ENCODE assay signal across 1 cellular context in the genomic region with DNA sequence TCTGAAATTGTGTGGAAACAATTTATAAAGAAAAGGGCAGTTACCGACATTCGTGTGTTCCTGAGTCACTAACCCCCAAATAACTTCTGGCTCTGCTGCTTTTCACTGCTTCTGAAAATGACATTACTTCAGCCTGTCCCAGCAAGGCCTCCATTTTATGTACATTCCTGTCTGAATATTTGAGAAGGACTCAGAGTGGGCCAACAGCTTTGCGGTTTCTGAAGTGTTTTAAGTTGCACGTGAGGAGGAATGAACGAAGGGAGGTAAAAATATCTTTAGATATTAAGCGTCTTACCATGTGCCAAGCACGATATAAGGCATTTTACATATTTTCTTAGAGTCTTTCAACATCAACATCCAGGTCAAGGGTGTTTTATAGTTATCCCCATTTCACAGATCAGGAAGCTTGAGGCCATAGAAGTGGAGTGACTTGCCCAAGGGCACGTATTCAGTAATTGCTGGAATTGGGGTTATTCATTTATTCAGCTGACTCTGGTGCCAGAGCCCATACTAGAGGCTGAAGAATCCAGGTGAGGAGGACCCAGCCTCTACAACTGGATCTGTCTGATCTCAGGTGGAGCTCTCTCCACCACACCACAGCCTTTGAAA.
TF ChIP-seq lines count a peak whose summit lies in the region.

No MANE protein-coding gene starts in this region.

TF ChIP-seq in GM23338, 12 proteins besides CTCF, POLR2A, EP300 and RAD21 (continued from another document):
- TF ChIP-seq, protein P1, sequence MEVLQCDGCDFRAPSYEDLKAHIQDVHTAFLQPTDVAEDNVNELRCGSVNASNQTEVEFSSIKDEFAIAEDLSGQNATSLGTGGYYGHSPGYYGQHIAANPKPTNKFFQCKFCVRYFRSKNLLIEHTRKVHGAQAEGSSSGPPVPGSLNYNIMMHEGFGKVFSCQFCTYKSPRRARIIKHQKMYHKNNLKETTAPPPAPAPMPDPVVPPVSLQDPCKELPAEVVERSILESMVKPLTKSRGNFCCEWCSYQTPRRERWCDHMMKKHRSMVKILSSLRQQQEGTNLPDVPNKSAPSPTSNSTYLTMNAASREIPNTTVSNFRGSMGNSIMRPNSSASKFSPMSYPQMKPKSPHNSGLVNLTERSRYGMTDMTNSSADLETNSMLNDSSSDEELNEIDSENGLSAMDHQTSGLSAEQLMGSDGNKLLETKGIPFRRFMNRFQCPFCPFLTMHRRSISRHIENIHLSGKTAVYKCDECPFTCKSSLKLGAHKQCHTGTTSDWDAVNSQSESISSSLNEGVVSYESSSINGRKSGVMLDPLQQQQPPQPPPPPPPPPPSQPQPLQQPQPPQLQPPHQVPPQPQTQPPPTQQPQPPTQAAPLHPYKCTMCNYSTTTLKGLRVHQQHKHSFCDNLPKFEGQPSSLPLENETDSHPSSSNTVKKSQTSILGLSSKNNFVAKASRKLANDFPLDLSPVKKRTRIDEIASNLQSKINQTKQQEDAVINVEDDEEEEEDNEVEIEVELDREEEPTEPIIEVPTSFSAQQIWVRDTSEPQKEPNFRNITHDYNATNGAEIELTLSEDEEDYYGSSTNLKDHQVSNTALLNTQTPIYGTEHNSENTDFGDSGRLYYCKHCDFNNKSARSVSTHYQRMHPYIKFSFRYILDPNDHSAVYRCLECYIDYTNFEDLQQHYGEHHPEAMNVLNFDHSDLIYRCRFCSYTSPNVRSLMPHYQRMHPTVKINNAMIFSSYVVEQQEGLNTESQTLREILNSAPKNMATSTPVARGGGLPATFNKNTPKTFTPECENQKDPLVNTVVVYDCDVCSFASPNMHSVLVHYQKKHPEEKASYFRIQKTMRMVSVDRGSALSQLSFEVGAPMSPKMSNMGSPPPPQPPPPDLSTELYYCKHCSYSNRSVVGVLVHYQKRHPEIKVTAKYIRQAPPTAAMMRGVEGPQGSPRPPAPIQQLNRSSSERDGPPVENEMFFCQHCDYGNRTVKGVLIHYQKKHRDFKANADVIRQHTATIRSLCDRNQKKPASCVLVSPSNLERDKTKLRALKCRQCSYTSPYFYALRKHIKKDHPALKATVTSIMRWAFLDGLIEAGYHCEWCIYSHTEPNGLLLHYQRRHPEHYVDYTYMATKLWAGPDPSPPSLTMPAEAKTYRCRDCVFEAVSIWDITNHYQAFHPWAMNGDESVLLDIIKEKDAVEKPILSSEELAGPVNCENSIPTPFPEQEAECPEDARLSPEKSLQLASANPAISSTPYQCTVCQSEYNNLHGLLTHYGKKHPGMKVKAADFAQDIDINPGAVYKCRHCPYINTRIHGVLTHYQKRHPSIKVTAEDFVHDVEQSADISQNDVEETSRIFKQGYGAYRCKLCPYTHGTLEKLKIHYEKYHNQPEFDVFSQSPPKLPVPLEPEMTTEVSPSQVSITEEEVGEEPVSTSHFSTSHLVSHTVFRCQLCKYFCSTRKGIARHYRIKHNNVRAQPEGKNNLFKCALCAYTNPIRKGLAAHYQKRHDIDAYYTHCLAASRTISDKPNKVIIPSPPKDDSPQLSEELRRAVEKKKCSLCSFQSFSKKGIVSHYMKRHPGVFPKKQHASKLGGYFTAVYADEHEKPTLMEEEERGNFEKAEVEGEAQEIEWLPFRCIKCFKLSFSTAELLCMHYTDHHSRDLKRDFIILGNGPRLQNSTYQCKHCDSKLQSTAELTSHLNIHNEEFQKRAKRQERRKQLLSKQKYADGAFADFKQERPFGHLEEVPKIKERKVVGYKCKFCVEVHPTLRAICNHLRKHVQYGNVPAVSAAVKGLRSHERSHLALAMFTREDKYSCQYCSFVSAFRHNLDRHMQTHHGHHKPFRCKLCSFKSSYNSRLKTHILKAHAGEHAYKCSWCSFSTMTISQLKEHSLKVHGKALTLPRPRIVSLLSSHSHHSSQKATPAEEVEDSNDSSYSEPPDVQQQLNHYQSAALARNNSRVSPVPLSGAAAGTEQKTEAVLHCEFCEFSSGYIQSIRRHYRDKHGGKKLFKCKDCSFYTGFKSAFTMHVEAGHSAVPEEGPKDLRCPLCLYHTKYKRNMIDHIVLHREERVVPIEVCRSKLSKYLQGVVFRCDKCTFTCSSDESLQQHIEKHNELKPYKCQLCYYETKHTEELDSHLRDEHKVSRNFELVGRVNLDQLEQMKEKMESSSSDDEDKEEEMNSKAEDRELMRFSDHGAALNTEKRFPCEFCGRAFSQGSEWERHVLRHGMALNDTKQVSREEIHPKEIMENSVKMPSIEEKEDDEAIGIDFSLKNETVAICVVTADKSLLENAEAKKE (CRISPR knock-in tag; IDR thresholded peaks at IDR 0.05) = no peak
- TF ChIP-seq NANOG (IDR thresholded peaks at IDR 0.05; ENCODE audit: borderline replicate concordance) (no peak), ZNF114 (CRISPR knock-in tag; IDR thresholded peaks at IDR 0.05) (no peak), CREB1 (CRISPR knock-in tag; IDR thresholded peaks at IDR 0.05; ENCODE audit: low read depth) (no peak)
